22 cellular contexts compared by ENCODE assay signal in genomic region chr2:120591572-120591971, GRCh38.
A peak's percentile ranks its signal among the peaks of the same experiment; 100 is the strongest.
DNase-seq lines count a peak whose midpoint lies in the region; ATAC-seq, FAIRE-seq and TF ChIP-seq lines count a peak whose summit lies in the region.
"Had no signal": no experiment of that assay in that cellular context is flagged by ENCODE, and none has a peak within 500 bp of the region (broad histone marks: within the 10 kb centered on the region; RNA-seq: fewer than 3 reads in every experiment).

No MANE protein-coding gene starts in this region.

- no peaks in the 10 kb centered on the region for H3K9me3 ChIP-seq in astrocyte (ENCODE audit: insufficient read depth, low read depth, low read length)
- no peaks in the 10 kb centered on the region for H3K9me3 ChIP-seq in kidney (ENCODE audit: control insufficient read depth in 1 of 2, low read length in 2 of 2)

- no peak overlapping the region for H3K4me3 ChIP-seq in ACC112 (ENCODE audit: low read depth, low read length)
- H3K4me3 ChIP-seq in astrocyte (ENCODE audit: insufficient read depth, low read depth, low read length): no peak overlapping the region
- no peak overlapping the region for H3K4me3 ChIP-seq in kidney (ENCODE audit: low read length in 2 of 2)
- H3K4me3 ChIP-seq: BLaER1 treated with 17β-estradiol and CSF1 and Interleukin-3, amounts not matched to agents 10 nM and 100 nM; GM23338 had no signal

- peaks cover 30% of the 10 kb centered on the region for H3K4me1 ChIP-seq in ACC112 (ENCODE audit: control insufficient read depth, insufficient read depth, low read length, unreplicated experiment)
- H3K4me1 ChIP-seq in astrocyte (ENCODE audit: insufficient read depth, low read length): peaks cover 16% of the 10 kb centered on the region
- H3K4me1 ChIP-seq in kidney (ENCODE audit: control insufficient read depth in 1 of 2, insufficient read depth in 1 of 2, low read depth in 1 of 2, low read length in 2 of 2): no peaks in the 10 kb centered on the region

- no peaks in the 10 kb centered on the region for H3K27me3 ChIP-seq in ACC112 (ENCODE audit: insufficient read depth, low read length)
- H3K27me3 ChIP-seq in astrocyte (ENCODE audit: insufficient read depth, low read length): peaks cover 19% of the 10 kb centered on the region

- H3K79me2 ChIP-seq in ACC112 (ENCODE audit: control insufficient read depth, insufficient read depth, low read length, unreplicated experiment): no peaks in the 10 kb centered on the region
- H3K79me2 ChIP-seq in astrocyte (ENCODE audit: insufficient read depth, low read length): no peaks in the 10 kb centered on the region

- H3K9ac ChIP-seq in astrocyte (ENCODE audit: low read length) (no peak overlapping the region), kidney (ENCODE audit: low read length in 2 of 2) (no peak overlapping the region)
- H3K9ac ChIP-seq: BLaER1 treated with 17β-estradiol and CSF1 and Interleukin-3, amounts not matched to agents 10 nM and 100 nM had no signal

- FAIRE-seq in astrocyte (lab: Jason Lieb, UNC): no peak
- no peak for FAIRE-seq in kidney (lab: Jason Lieb, UNC)
- FAIRE-seq: G401.6, GM12891, HepG2, HTR-8/SVneo had no signal

- TF ChIP-seq CTCF in astrocyte (IDR thresholded peaks at IDR 0.05; ENCODE audit: insufficient read depth, low read depth, low read length): no peak
- no peak for TF ChIP-seq CTCF in kidney (IDR thresholded peaks at IDR 0.05; ENCODE audit: borderline replicate concordance, extremely low read depth, insufficient read depth)

- H3K4me1 Mint-ChIP-seq in astrocyte (ENCODE audit: low read depth, unreplicated experiment): peaks cover 22% of the 10 kb centered on the region

- intact Hi-C loops in kidney (cut with DNase I): no loop called here

- H3K4me3 Mint-ChIP-seq in astrocyte (ENCODE audit: unreplicated experiment): no peak overlapping the region
- H3K4me3 Mint-ChIP-seq: CD4-positive, CD25-positive, alpha-beta regulatory T cell; GM23338; H9 had no signal

- no peak for ATAC-seq in GM21515 (IDR thresholded peaks at IDR 0.05; ENCODE audit: unreplicated experiment)
- ATAC-seq: GM23338, HepG2 had no signal

- no peak overlapping the region for H3K4me2 ChIP-seq in astrocyte (ENCODE audit: low read length)
- H3K4me2 ChIP-seq: BLaER1 treated with 17β-estradiol and CSF1 and Interleukin-3, amounts not matched to agents 10 nM and 100 nM; GM23338 had no signal

- peaks cover 44% of the 10 kb centered on the region for H3K27me3 Mint-ChIP-seq in astrocyte (ENCODE audit: low read depth, unreplicated experiment)

- H3K27ac ChIP-seq in ACC112 (ENCODE audit: low read depth, low read length) (0 out of 2 replicates have a peak overlapping the region, but pooled peaks have one; percentile 98), astrocyte (ENCODE audit: low read depth, low read length) (no peak overlapping the region), kidney (ENCODE audit: low read depth in 2 of 2, low read length in 2 of 2) (no peak overlapping the region)
- H3K27ac ChIP-seq: BLaER1 treated with 17β-estradiol and CSF1 and Interleukin-3, amounts not matched to agents 10 nM and 100 nM had no signal

- H3K27ac Mint-ChIP-seq in astrocyte (ENCODE audit: unreplicated experiment): peak overlapping the region; percentile 78
- H3K27ac Mint-ChIP-seq: CD4-positive, CD25-positive, alpha-beta regulatory T cell; GM23338 had no signal

- H3K9me3 Mint-ChIP-seq in astrocyte (ENCODE audit: unreplicated experiment): peaks cover 7% of the 10 kb centered on the region
- H3K9me3 Mint-ChIP-seq: H9 had no signal

- peaks cover 3% of the 10 kb centered on the region for H3K36me3 Mint-ChIP-seq in astrocyte (ENCODE audit: low read depth, unreplicated experiment)
- H3K36me3 Mint-ChIP-seq: CD4-positive, CD25-positive, alpha-beta regulatory T cell had no signal

- DNase-seq in NCI-H82 (lab: John Stamatoyannopoulos, UW): peak; percentile 27
- no peak for DNase-seq in NCI-H82 treated with DMSO at 0.1 percent for 48 hours (lab: John Stamatoyannopoulos, UW; ENCODE audit: unreplicated experiment)
- DNase-seq in astrocyte (ENCODE audit: low read depth): no peak
- DNase-seq in kidney: peak; percentile 7
- DNase-seq in NCI-H526 (lab: John Stamatoyannopoulos, UW): no peak
- DNase-seq in NOMO-1 treated with dmso at 0.1 percent for 144 hours (lab: John Stamatoyannopoulos, UW; ENCODE audit: unreplicated experiment): no peak
- DNase-seq: 8988T; ACHN; CD4-positive, CD25-positive, alpha-beta regulatory T cell; COR-L47; DMS153; DMS79 treated with DMSO at 0.1 percent for 48 hours; EL; H9 had no signal

- H4K20me1 ChIP-seq in astrocyte (ENCODE audit: insufficient read depth, low read length): no peaks in the 10 kb centered on the region
- H4K20me1 ChIP-seq: BLaER1 treated with 17β-estradiol and CSF1 and Interleukin-3, amounts not matched to agents 10 nM and 100 nM had no signal

- no peaks in the 10 kb centered on the region for H3K36me3 ChIP-seq in ACC112 (ENCODE audit: insufficient read depth, low read length)
- H3K36me3 ChIP-seq in astrocyte (ENCODE audit: insufficient read depth, low read length): no peaks in the 10 kb centered on the region
- H3K36me3 ChIP-seq in kidney (ENCODE audit: control insufficient read depth in 1 of 2, insufficient read depth in 2 of 2, low read length in 2 of 2): no peaks in the 10 kb centered on the region
- H3K36me3 ChIP-seq: BLaER1 treated with 17β-estradiol and CSF1 and Interleukin-3, amounts not matched to agents 10 nM and 100 nM had no signal

- H2AFZ ChIP-seq in ACC112 (ENCODE audit: low read length, unreplicated experiment): no peak overlapping the region
- H2AFZ ChIP-seq in astrocyte (ENCODE audit: low read depth, low read length): no peak overlapping the region
- H2AFZ ChIP-seq: GM23338 had no signal

Comparison
In these comparisons a context has a peak if more than half of its experiments do, and no peak if none do; other contexts are left out.
1. DNase-seq: peak in NCI-H82 (single experiment) and kidney (single experiment); none in NCI-H82 treated with DMSO at 0.1 percent for 48 hours (single experiment), astrocyte (single experiment), NCI-H526 (0 of 2) and NOMO-1 treated with dmso at 0.1 percent for 144 hours (single experiment).